ENCODE assay signal across 15 cellular contexts in genomic region chr1:35461966-35462651, GRCh38.
DNase-seq lines count a peak whose midpoint lies in the region; ATAC-seq and TF ChIP-seq lines count a peak whose summit lies in the region.
"Had no signal": no experiment of that assay in that cellular context is flagged by ENCODE, and none has a peak within 500 bp of the region (broad histone marks: within the 10 kb centered on the region; RNA-seq: fewer than 3 reads in every experiment).

No MANE protein-coding gene starts in this region.

- no peak for DNase-seq in activated T-cell treated with anti-CD3 and anti-CD28 coated beads, Interleukin-2, amount 50 U/mL, for 24 hours
- DNase-seq in activated T-cell treated with anti-CD3 and anti-CD28 coated beads for 4 hours, result no peak
- DNase-seq in GM10266 (ENCODE audit: extremely low spot score), result peak; percentile 45
- no peak for DNase-seq in central memory CD8-positive, alpha-beta T cell (ENCODE audit: low spot score in 2 of 2)
- no peak for DNase-seq in 8988T
- DNase-seq: DMS79 treated with DMSO at 0.1 percent for 48 hours; effector CD4-positive, alpha-beta T cell; glutamatergic neuron; NCI-H1105 treated with DMSO at 0.1 percent for 48 hours; NCI-H526; SHP77; thyroid gland had no signal

- no peak overlapping the region for H3K4me3 Mint-ChIP-seq in activated T-cell treated with anti-CD3 and anti-CD28 coated beads, Interleukin-2, amount 50 U/mL, for 24 hours
- no peak overlapping the region for H3K4me3 Mint-ChIP-seq in central memory CD8-positive, alpha-beta T cell

- peaks cover 75% of the 10 kb centered on the region for H3K36me3 Mint-ChIP-seq in activated T-cell treated with anti-CD3 and anti-CD28 coated beads, Interleukin-2, amount 50 U/mL, for 24 hours (ENCODE audit: low read depth)
- peaks cover 16% of the 10 kb centered on the region for H3K36me3 Mint-ChIP-seq in central memory CD8-positive, alpha-beta T cell (ENCODE audit: insufficient read depth)

- peaks cover 16% of the 10 kb centered on the region for H3K4me1 Mint-ChIP-seq in activated T-cell treated with anti-CD3 and anti-CD28 coated beads, Interleukin-2, amount 50 U/mL, for 24 hours (ENCODE audit: low read depth)
- peaks cover 22% of the 10 kb centered on the region for H3K4me1 Mint-ChIP-seq in central memory CD8-positive, alpha-beta T cell

- ATAC-seq in HG02610 (IDR thresholded peaks at IDR 0.05; ENCODE audit: unreplicated experiment), result peak; percentile 66
- no peak for ATAC-seq in central memory CD8-positive, alpha-beta T cell (replicated peaks; ENCODE audit: extremely low read depth, poor library complexity, severe bottlenecking)
- no peak for ATAC-seq in HG02981 (IDR thresholded peaks at IDR 0.05; ENCODE audit: unreplicated experiment)
- ATAC-seq in GM18511 (IDR thresholded peaks at IDR 0.05; ENCODE audit: unreplicated experiment), result no peak

- peak overlapping the region; percentile 80 for H3K27ac Mint-ChIP-seq in activated T-cell treated with anti-CD3 and anti-CD28 coated beads, Interleukin-2, amount 50 U/mL, for 24 hours
- peak overlapping the region; percentile 72 for H3K27ac Mint-ChIP-seq in central memory CD8-positive, alpha-beta T cell (ENCODE audit: low read depth)

- no peaks in the 10 kb centered on the region for H3K27me3 Mint-ChIP-seq in activated T-cell treated with anti-CD3 and anti-CD28 coated beads, Interleukin-2, amount 50 U/mL, for 24 hours
- H3K27me3 Mint-ChIP-seq in central memory CD8-positive, alpha-beta T cell, result no peaks in the 10 kb centered on the region

- TF ChIP-seq CTCF in GM10266 (IDR thresholded peaks at IDR 0.05; ENCODE audit: control insufficient read depth, insufficient read depth, low read depth, missing control alignments), result no peak

- peaks cover 9% of the 10 kb centered on the region for H3K9me3 Mint-ChIP-seq in activated T-cell treated with anti-CD3 and anti-CD28 coated beads, Interleukin-2, amount 50 U/mL, for 24 hours
- H3K9me3 Mint-ChIP-seq in central memory CD8-positive, alpha-beta T cell, result peaks cover 6% of the 10 kb centered on the region
